Comparison of ENCODE assay signal across 8 cellular contexts in the genomic region with DNA sequence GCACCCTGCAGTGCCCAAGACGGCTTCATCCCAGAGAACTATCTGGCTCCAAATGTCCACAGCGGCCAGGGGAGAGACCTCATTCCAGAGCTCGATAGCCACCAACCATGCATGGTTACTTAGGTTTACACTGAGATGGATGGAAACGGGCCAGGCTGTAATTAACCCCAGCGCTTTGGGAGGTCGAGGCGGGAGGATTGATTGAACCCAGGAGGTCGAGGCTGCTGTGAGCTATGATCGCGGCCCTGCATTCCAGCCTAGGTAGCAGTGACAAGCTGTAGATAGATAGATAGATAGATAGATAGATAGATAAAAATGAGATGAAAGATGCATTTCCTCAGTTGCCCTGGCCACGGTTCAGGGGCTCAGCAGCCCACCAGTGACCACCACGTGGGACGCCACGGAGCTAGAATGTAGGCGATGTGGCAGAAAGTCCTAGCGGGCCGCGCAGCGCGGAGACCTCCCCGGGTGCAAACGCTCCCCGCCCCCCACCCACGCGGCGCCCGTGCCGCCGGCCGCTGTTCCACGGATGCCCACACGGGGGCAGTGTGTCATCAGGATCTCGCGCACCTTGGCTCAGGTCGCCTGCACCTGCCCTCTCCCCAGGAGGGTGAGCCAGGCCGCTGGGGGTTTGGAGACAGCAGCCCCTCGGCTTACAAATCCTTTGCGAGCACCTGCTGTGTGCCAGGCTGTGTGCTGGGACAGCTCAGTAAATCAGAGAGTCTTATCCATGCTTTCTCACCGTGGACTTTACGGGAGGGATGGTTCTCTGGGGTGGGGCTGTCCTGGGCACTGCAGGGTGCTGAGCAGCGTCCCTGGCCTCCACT.
DNase-seq lines count a peak whose midpoint lies in the region; ATAC-seq lines count a peak whose summit lies in the region.

No MANE protein-coding gene starts in this region.

- H3K4me1 ChIP-seq in BLaER1 treated with 17β-estradiol and CSF1 and Interleukin-3, amounts not matched to agents 10 nM and 100 nM = peaks cover 0 to 36% (median 22%) of the 10 kb centered on the region in 10 experiments; a peak in 17 of 20 replicates

- DNase-seq in SK-N-MC (ENCODE audit: low read depth, low spot score) = no peak
- peak; percentile 54 for DNase-seq in activated naive CD8-positive, alpha-beta T cell treated with anti-CD3 and anti-CD28 coated beads, Interleukin-2, amount 50 U/mL, for 16 hours (ENCODE audit: low read depth, low spot score)
- DNase-seq in stimulated activated CD4-positive, alpha-beta T cell treated with anti-CD3 and anti-CD28 coated beads, Interleukin-1b, Interleukin-23, amount 100 ng/mL, for 24 hours (ENCODE audit: low read depth in 4 of 4, low spot score in 1 of 4) = peak; percentile 51 to 82 (median 61)

- no peak overlapping the region for H3K27ac ChIP-seq in BLaER1 treated with 17β-estradiol and CSF1 and Interleukin-3, amounts not matched to agents 10 nM and 100 nM
- H3K27ac ChIP-seq in SK-N-MC = no peak overlapping the region

- peaks cover 0 to 4% (median 0%) of the 10 kb centered on the region in 11 experiments; a peak in 1 of 22 replicates for H3K27me3 ChIP-seq in BLaER1 treated with 17β-estradiol and CSF1 and Interleukin-3, amounts not matched to agents 10 nM and 100 nM

- no peaks in the 10 kb centered on the region for H3K9me3 ChIP-seq in BLaER1 treated with 17β-estradiol and CSF1 and Interleukin-3, amounts not matched to agents 10 nM and 100 nM (replicated peaks in 1 of 11)
- no peaks in the 10 kb centered on the region for H3K9me3 ChIP-seq in SK-N-MC (ENCODE audit: low read depth, low read length)
- no peaks in the 10 kb centered on the region for H3K9me3 ChIP-seq in iPS-18c (ENCODE audit: control insufficient read depth, insufficient read depth, low read length)

- H3K4me2 ChIP-seq in BLaER1 treated with 17β-estradiol and CSF1 and Interleukin-3, amounts not matched to agents 10 nM and 100 nM = peak overlapping the region; percentile 63 to 93 (median 69)

- H3K9ac ChIP-seq in BLaER1 treated with 17β-estradiol and CSF1 and Interleukin-3, amounts not matched to agents 10 nM and 100 nM = peak overlapping the region in 3 of 11 experiments; percentile 11 to 14 (median 12); a peak in 1 of 22 replicates
- H3K9ac ChIP-seq in SK-N-MC (ENCODE audit: insufficient read length) = no peak overlapping the region

- H3K4me3 ChIP-seq in BLaER1 treated with 17β-estradiol and CSF1 and Interleukin-3, amounts not matched to agents 10 nM and 100 nM = no peak overlapping the region; a peak in 1 of 20 replicates
- H3K4me3 ChIP-seq in SK-N-MC (peak overlapping the region; percentile 61), iPS-18c (ENCODE audit: insufficient read depth, low read depth, low read length) (peak overlapping the region; percentile 28)

- H3K36me3 ChIP-seq in BLaER1 treated with 17β-estradiol and CSF1 and Interleukin-3, amounts not matched to agents 10 nM and 100 nM = no peaks in the 10 kb centered on the region
- H3K36me3 ChIP-seq in SK-N-MC (ENCODE audit: insufficient read depth, low read length) = no peaks in the 10 kb centered on the region

- ATAC-seq in HG03354 (IDR thresholded peaks at IDR 0.05; ENCODE audit: poor library complexity, severe bottlenecking, unreplicated experiment) (peak; percentile 54), GM18870 (IDR thresholded peaks at IDR 0.05; ENCODE audit: unreplicated experiment) (no peak), HG02623 (IDR thresholded peaks at IDR 0.05; ENCODE audit: unreplicated experiment) (no peak)

- no peaks in the 10 kb centered on the region; a peak in 2 of 22 replicates for H4K20me1 ChIP-seq in BLaER1 treated with 17β-estradiol and CSF1 and Interleukin-3, amounts not matched to agents 10 nM and 100 nM

Comparison
In these comparisons a context has a peak if more than half of its experiments do, and no peak if none do; other contexts are left out.
1. H3K4me3 ChIP-seq: peak in SK-N-MC (single experiment) and iPS-18c (single experiment); none in BLaER1 treated with 17β-estradiol and CSF1 and Interleukin-3, amounts not matched to agents 10 nM and 100 nM (0 of 10).